Comparison of ENCODE assay signal across 8 cellular contexts in the genomic region with DNA sequence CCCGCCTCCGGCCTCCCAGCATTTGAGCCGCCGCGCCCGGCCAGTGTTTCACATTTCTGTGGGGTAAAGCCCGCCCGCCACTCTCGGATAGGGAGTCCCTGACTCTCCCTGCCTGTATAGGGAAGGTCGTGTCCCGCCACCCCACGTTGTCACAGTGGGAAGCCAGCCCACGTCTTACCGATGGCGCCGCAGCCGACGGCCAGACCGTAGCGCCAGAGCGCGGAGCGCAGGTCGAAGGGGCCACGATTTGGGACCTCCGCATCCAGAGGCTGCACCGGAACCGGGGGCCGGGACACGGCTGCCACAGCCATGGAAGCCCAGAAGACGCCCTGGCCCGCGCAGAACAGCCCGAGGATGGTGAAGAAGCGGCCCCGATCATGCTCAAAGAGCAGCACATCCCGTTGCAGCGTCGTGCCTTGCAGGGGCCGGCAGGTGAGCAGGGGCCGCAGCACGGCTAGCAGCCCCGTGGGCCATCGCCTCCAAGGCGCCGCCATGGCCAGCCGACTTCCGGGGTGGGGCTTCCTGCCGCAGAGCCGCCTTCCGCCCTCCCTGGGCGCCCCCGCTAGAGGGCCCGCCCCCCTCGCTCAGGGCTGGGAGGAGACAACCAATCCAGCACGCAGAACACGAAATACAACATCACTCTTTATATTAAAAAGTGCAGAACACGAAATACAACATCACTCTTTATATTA. TPM values are rescaled to one million over a fixed set of nuclear protein-coding genes. Genes with fewer than 3 reads are reported as not detected.
DNase-seq lines count a peak whose midpoint lies in the region; ATAC-seq, FAIRE-seq and TF ChIP-seq lines count a peak whose summit lies in the region.

A gene with protein sequence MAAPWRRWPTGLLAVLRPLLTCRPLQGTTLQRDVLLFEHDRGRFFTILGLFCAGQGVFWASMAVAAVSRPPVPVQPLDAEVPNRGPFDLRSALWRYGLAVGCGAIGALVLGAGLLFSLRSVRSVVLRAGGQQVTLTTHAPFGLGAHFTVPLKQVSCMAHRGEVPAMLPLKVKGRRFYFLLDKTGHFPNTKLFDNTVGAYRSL (minus strand): TSS at position 506 of the 692 bp plus-strand sequence. CDS start 12 bp downstream, at position 494.

- H3K9me1 ChIP-seq in keratinocyte (ENCODE audit: control insufficient read depth, extremely low read depth, insufficient read depth, low read length), result no peaks in the 10 kb centered on the region

- H4K20me1 ChIP-seq in keratinocyte (ENCODE audit: control insufficient read depth, extremely low read depth, insufficient read depth, low read length), result no peaks in the 10 kb centered on the region

- H3K4me1 ChIP-seq in keratinocyte (ENCODE audit: control insufficient read depth, extremely low read depth, insufficient read depth, low read length), result peaks cover 25% of the 10 kb centered on the region

- no peaks in the 10 kb centered on the region for H3K9me3 ChIP-seq in keratinocyte (ENCODE audit: control insufficient read depth, low read depth, low read length)

- peaks cover 18 to 49% of the 10 kb centered on the region in 2 experiments for H3K36me3 ChIP-seq in keratinocyte (ENCODE audit: control insufficient read depth in 2 of 2, extremely low read depth in 1 of 2, insufficient read depth in 2 of 2, low read length in 2 of 2)

- peak within 1 kb of the TSS; percentile 81 to 87 (median 86) for H3K4me3 ChIP-seq in keratinocyte (ENCODE audit: control insufficient read depth in 2 of 3, extremely low read depth in 1 of 3, insufficient read depth in 2 of 3, low read depth in 1 of 3, low read length in 3 of 3)

- no peaks in the 10 kb centered on the region for H3K27me3 ChIP-seq in keratinocyte (ENCODE audit: control insufficient read depth, extremely low read depth, insufficient read depth, low read length)

- ATAC-seq in HG03064 (IDR thresholded peaks at IDR 0.05; ENCODE audit: low read depth, unreplicated experiment), result peak; percentile 54

- peak within 1 kb of the TSS; percentile 42 for H2AFZ ChIP-seq in keratinocyte (ENCODE audit: control insufficient read depth, low read length)

- H3K9ac ChIP-seq in keratinocyte (ENCODE audit: control insufficient read depth, extremely low read depth, insufficient read depth, low read length), result peak within 1 kb of the TSS; percentile 84

- peak; percentile 78 for DNase-seq in SIG-M5 treated with dmso at 0.1 percent for 504 hours (lab: John Stamatoyannopoulos, UW; ENCODE audit: unreplicated experiment)
- DNase-seq in SIG-M5 (lab: John Stamatoyannopoulos, UW), result no peak
- DNase-seq in NCI-H2196 treated with DMSO at 0.1 percent for 48 hours (lab: John Stamatoyannopoulos, UW; ENCODE audit: unreplicated experiment), result peak; percentile 80
- DNase-seq in activated CD4-positive, CD25-positive, alpha-beta regulatory T cell (lab: John Stamatoyannopoulos, UW), result peak; percentile 74 to 89 (median 81)
- DNase-seq in caudate nucleus (lab: John Stamatoyannopoulos, UW), result peak in 60 of 61 donors; percentile 17 to 93 (median 78)
- no peak for DNase-seq in keratinocyte (ENCODE audit: low read depth, low spot score)
- DNase-seq in stimulated activated CD4-positive, alpha-beta T cell treated with anti-CD3 and anti-CD28 coated beads, Interleukin-15, amount 100 ng/mL, for 1 hour (ENCODE audit: low read depth in 1 of 2, low spot score in 1 of 2), result peak; percentile 80 to 89

- peak within 1 kb of the TSS; percentile 70 for H3K4me2 ChIP-seq in keratinocyte (ENCODE audit: control insufficient read depth, extremely low read depth, insufficient read depth, low read depth, low read length)

- peaks cover 38% of the 10 kb centered on the region for H3K79me2 ChIP-seq in keratinocyte (ENCODE audit: control insufficient read depth, insufficient read depth, low read length)

- dilution Hi-C loops in keratinocyte (cut with MboI; ENCODE audit: extremely low pct_ligation_motif_present, low sequenced_read_pairs), result no loop called here

- H3K27ac ChIP-seq in caudate nucleus (ENCODE audit: low read depth, low read length), result peak within 1 kb of the TSS; percentile 90
- peak within 1 kb of the TSS; percentile 71 for H3K27ac ChIP-seq in keratinocyte (ENCODE audit: control insufficient read depth, insufficient read depth, low read length)

- TF ChIP-seq CTCF in keratinocyte (optimal IDR thresholded peaks at IDR 0.05 in 1 of 3, IDR thresholded peaks at IDR 0.05 in 1 of 3, conservative IDR thresholded peaks at IDR 0.05 in 1 of 3; ENCODE audit: extremely low read depth in 1 of 3, insufficient read depth in 2 of 3, low read length in 3 of 3), result peak in 1 of 3 experiments; percentile 14

- FAIRE-seq in keratinocyte (lab: Jason Lieb, UNC), result no peak

RNA-seq across cellular contexts. Expression of the gene that starts here (rescaled TPM):
- polyA plus RNA-seq in keratinocyte, result 11.0 to 15.6 TPM (median 11.8 TPM) in 3 replicates
- polyA plus RNA-seq in keratinocyte (2011; ENCODE audit: low read depth), result 1.6 TPM
- polyA plus RNA-seq in keratinocyte (2011; cell fraction: cytosol; rRNA removed), result 9.5 and 11.6 TPM in 2 replicates
- 8.2 and 9.6 TPM in 2 replicates for polyA plus RNA-seq in keratinocyte (2011; cell fraction: nucleus; rRNA removed)
- polyA plus RNA-seq in keratinocyte (2012; ENCODE audit: low replicate concordance), result 8.7 and 10.1 TPM in 2 replicates
- polyA minus RNA-seq in keratinocyte, result 2.2 to 5.0 TPM (median 4.4 TPM) in 3 replicates
- 8.4 TPM for polyA minus RNA-seq in keratinocyte (2011; cell fraction: cytosol; rRNA and poly(A)+ RNA removed)
- polyA minus RNA-seq in keratinocyte (2011; cell fraction: nucleus; rRNA and poly(A)+ RNA removed), result 3.1 and 4.5 TPM in 2 replicates

Comparison
In these comparisons a context has a peak if more than half of its experiments do, and no peak if none do; other contexts are left out.
1. DNase-seq: peak in SIG-M5 treated with dmso at 0.1 percent for 504 hours (single experiment), NCI-H2196 treated with DMSO at 0.1 percent for 48 hours (single experiment), activated CD4-positive, CD25-positive, alpha-beta regulatory T cell (4 of 4), caudate nucleus (60 of 61) and stimulated activated CD4-positive, alpha-beta T cell treated with anti-CD3 and anti-CD28 coated beads, Interleukin-15, amount 100 ng/mL, for 1 hour (2 of 2); none in SIG-M5 (single experiment) and keratinocyte (single experiment).